ENCODE assay signal across 7 cellular contexts in genomic region chr10:31101123-31101522, GRCh38.
DNase-seq lines count a peak whose midpoint lies in the region; ATAC-seq and TF ChIP-seq lines count a peak whose summit lies in the region.

No MANE protein-coding gene starts in this region.

- no peaks in the 10 kb centered on the region for H3K27me3 Mint-ChIP-seq in activated T-cell treated with anti-CD3 and anti-CD28 coated beads, Interleukin-2, amount 50 U/mL, for 72 hours (ENCODE audit: low read depth)

- peak overlapping the region; percentile 87 for H3K27ac Mint-ChIP-seq in activated T-cell treated with anti-CD3 and anti-CD28 coated beads, Interleukin-2, amount 50 U/mL, for 72 hours

- H3K9me3 Mint-ChIP-seq in activated T-cell treated with anti-CD3 and anti-CD28 coated beads, Interleukin-2, amount 50 U/mL, for 72 hours = no peaks in the 10 kb centered on the region

- H3K4me1 ChIP-seq in lower lobe of right lung (peaks cover 5% of the 10 kb centered on the region), upper lobe of right lung (no peaks in the 10 kb centered on the region), BE2C (no peaks in the 10 kb centered on the region)

- TF ChIP-seq CTCF in lower lobe of right lung (IDR thresholded peaks at IDR 0.05) (no peak), upper lobe of right lung (IDR thresholded peaks at IDR 0.05) (no peak), BE2C (IDR thresholded peaks at IDR 0.05; ENCODE audit: low read depth, low read length) (no peak)

- H3K27me3 ChIP-seq in lower lobe of right lung (ENCODE audit: low read depth) (no peaks in the 10 kb centered on the region), upper lobe of right lung (no peaks in the 10 kb centered on the region), BE2C (no peaks in the 10 kb centered on the region)

- H3K9me3 ChIP-seq in lower lobe of right lung (no peaks in the 10 kb centered on the region), upper lobe of right lung (no peaks in the 10 kb centered on the region), BE2C (no peaks in the 10 kb centered on the region)

- H3K36me3 Mint-ChIP-seq in activated T-cell treated with anti-CD3 and anti-CD28 coated beads, Interleukin-2, amount 50 U/mL, for 72 hours (ENCODE audit: insufficient read depth in 2 of 2) = peaks cover 0 to 2% of the 10 kb centered on the region in 2 donors

- H3K4me1 Mint-ChIP-seq in activated T-cell treated with anti-CD3 and anti-CD28 coated beads, Interleukin-2, amount 50 U/mL, for 72 hours (ENCODE audit: low read depth) = peaks cover 79% of the 10 kb centered on the region

- H3K4me3 Mint-ChIP-seq in activated T-cell treated with anti-CD3 and anti-CD28 coated beads, Interleukin-2, amount 50 U/mL, for 72 hours = peak overlapping the region; percentile 66 to 71

- H3K27ac ChIP-seq in lower lobe of right lung (no peak overlapping the region), upper lobe of right lung (no peak overlapping the region)

- DNase-seq in HPDE6-E6E7 (ENCODE audit: extremely low spot score) = peak; percentile 36
- DNase-seq in activated T-cell treated with anti-CD3 and anti-CD28 coated beads, Interleukin-2, amount 50 U/mL, for 72 hours = peak; percentile 79 to 85
- no peak for DNase-seq in lower lobe of right lung
- no peak for DNase-seq in upper lobe of right lung
- DNase-seq in BE2C = no peak
- DNase-seq in D341Med (ENCODE audit: low spot score) = no peak

- intact Hi-C loops in lower lobe of right lung (cut with DNase I) (no loop called here), upper lobe of right lung (cut with DNase I) (no loop called here)

- H3K36me3 ChIP-seq in lower lobe of right lung (no peaks in the 10 kb centered on the region), upper lobe of right lung (no peaks in the 10 kb centered on the region), BE2C (no peaks in the 10 kb centered on the region)

- H3K4me3 ChIP-seq in lower lobe of right lung (no peak overlapping the region), upper lobe of right lung (no peak overlapping the region), BE2C (ENCODE audit: low read depth, low read length) (no peak overlapping the region)

- ATAC-seq in GM21360 (IDR thresholded peaks at IDR 0.05; ENCODE audit: unreplicated experiment) (peak; percentile 47), lower lobe of right lung (peak; percentile 61 to 66), upper lobe of right lung (peak; percentile 56)
- ATAC-seq in activated T-cell treated with anti-CD3 and anti-CD28 coated beads, Interleukin-2, amount 50 U/mL, for 72 hours (replicated peaks in 1 of 2) = peak; percentile 98

Comparison
In these comparisons a context has a peak if more than half of its experiments do, and no peak if none do; other contexts are left out.
1. ATAC-seq: peak in every context shown above with its lines; median percentile 98 in activated T-cell treated with anti-CD3 and anti-CD28 coated beads, Interleukin-2, amount 50 U/mL, for 72 hours; 64 in lower lobe of right lung; 56 in upper lobe of right lung; 47 in GM21360.
2. DNase-seq: peak in HPDE6-E6E7 (single experiment) and activated T-cell treated with anti-CD3 and anti-CD28 coated beads, Interleukin-2, amount 50 U/mL, for 72 hours (2 of 2); none in lower lobe of right lung (single experiment), upper lobe of right lung (single experiment), BE2C (single experiment) and D341Med (single experiment).